In the genomic region with DNA sequence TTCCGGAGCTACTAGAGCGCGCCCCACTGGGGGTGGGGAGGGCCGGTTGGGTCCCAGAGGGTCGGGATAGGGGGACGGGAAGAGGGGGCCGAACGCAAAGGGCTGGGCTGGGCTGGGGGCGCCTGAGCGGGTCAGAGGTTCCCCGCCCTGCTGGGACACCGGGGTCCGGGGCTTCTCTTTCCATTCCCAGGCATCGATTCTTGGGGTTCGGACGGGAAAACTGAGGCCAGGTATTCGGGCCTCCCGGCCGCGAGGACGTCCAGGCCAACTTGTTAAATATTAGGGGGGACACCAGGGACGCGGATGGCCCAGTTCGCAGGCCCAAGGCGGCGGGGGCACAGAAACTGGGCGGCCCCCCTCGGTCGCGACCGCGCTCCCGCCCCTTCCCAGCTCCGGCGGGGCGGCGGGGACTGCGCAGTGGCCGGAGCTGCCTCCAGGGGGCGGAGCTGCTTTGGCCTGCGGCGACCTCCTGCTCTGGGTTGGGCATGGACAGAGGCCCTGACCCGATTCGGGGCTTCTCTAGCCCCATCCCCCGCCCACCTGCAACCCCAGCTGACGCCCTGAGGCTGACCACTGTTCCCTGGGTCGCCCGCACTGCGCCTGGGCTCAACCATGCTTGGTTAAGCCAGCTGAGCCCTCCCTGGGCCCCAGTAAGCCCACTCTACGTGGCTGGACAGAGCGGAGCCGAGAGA, we compare ENCODE assay signal across 8 cellular contexts. TPM values are rescaled to one million over a fixed set of nuclear protein-coding genes. Genes with fewer than 3 reads are reported as not detected.
DNase-seq lines count a peak whose midpoint lies in the region; ATAC-seq, FAIRE-seq and TF ChIP-seq lines count a peak whose summit lies in the region.

No MANE protein-coding gene starts in this region.

- POLR2A ChIA-PET in A549 (lab: Yijun Ruan, JAX), result interaction anchor here (0.6 to 1.4 kb wide), 4 partner anchors 9 to 33 kb away, joined by 3 to 5 read pairs (median 4); no protein-coding TSS in a partner anchor

- peak; percentile 45 to 83 for ATAC-seq in A549
- peak; percentile 34 for ATAC-seq in HG03342 (IDR thresholded peaks at IDR 0.05; ENCODE audit: unreplicated experiment)
- ATAC-seq in GM18870 (IDR thresholded peaks at IDR 0.05; ENCODE audit: unreplicated experiment), result no peak

- peak overlapping the region; percentile 78 for H3K4me2 ChIP-seq in A549

- DNase-seq in A549 (ENCODE audit: low read depth in 1 of 2, low spot score in 1 of 2), result peak in 1 of 2 experiments; percentile 72
- DNase-seq in ascending aorta (ENCODE audit: low spot score in 2 of 2), result peak in 1 of 2 donors; percentile 85
- DNase-seq in hepatic stellate cell (ENCODE audit: low spot score), result peak; percentile 84
- DNase-seq in retina, result peak; percentile 87

- TF ChIP-seq EP300 in A549 (IDR thresholded peaks at IDR 0.05), result no peak

- TF ChIP-seq CTCF in A549 (IDR thresholded peaks at IDR 0.05), result peak; percentile 43
- peak; percentile 91 for TF ChIP-seq CTCF in GM12875 (IDR thresholded peaks at IDR 0.05; ENCODE audit: borderline replicate concordance, insufficient read depth, low read depth, low read length)
- TF ChIP-seq CTCF in ascending aorta (IDR thresholded peaks at IDR 0.05), result peak; percentile 68 to 81 (median 80)

- CTCF ChIA-PET in A549 (lab: Yijun Ruan, JAX), result interaction anchor here (0.7 to 1.8 kb wide), 8 partner anchors 9 to 65 kb away, joined by 3 to 10 read pairs (median 4); partner anchors contain the start of gene ABHD17A

- intact Hi-C loops in ascending aorta (cut with DNase I), result loop anchor here (1.0 to 5.0 kb wide), 4 partner anchors 11 to 288 kb away; partner anchors contain the start of genes ABHD17A, ADAT3, AP3D1 and SCAMP4

- no peaks in the 10 kb centered on the region for H3K36me3 ChIP-seq in ascending aorta

- H3K9me3 ChIP-seq in A549 (no peaks in the 10 kb centered on the region), ascending aorta (no peaks in the 10 kb centered on the region)

- no peaks in the 10 kb centered on the region for H3K27me3 ChIP-seq in ascending aorta

- H3K4me3 ChIP-seq in A549, result peak overlapping the region; percentile 68
- peak overlapping the region; percentile 59 for H3K4me3 ChIP-seq in GM12875 (ENCODE audit: low read depth, low read length)
- H3K4me3 ChIP-seq in ascending aorta, result peak overlapping the region; percentile 59 to 80

- no peak for FAIRE-seq in A549 (lab: Jason Lieb, UNC)

- TF ChIP-seq RAD21 in A549 (conservative IDR thresholded peaks at IDR 0.05 in 1 of 2, IDR thresholded peaks at IDR 0.05 in 1 of 2), result no peak; a peak in 1 of 5 replicates

- TF ChIP-seq POLR2A in A549 (IDR thresholded peaks at IDR 0.05; ENCODE audit: low read length) (peak; percentile 11), Raji (IDR thresholded peaks at IDR 0.05; ENCODE audit: insufficient read depth, low read depth, low read length) (peak; percentile 28; the same call in 1 of the 2 replicates)

- WGBS in A549 (ENCODE audit: missing lambda C conversion rate), result 3% methylated on average over 6 of the region's 52 CpGs

- peak overlapping the region; percentile 99 to 100 for H3K27ac ChIP-seq in A549
- H3K27ac ChIP-seq in ascending aorta, result peak overlapping the region; percentile 77 to 84

- peaks cover 21% of the 10 kb centered on the region for H3K4me1 ChIP-seq in A549
- peaks cover 13% of the 10 kb centered on the region in 2 donors for H3K4me1 ChIP-seq in ascending aorta

TF ChIP-seq in A549, 52 proteins besides CTCF, POLR2A, EP300 and RAD21:
- TF ChIP-seq PHF8 (IDR thresholded peaks at IDR 0.05; ENCODE audit: borderline replicate concordance, low read depth) (peak; percentile 51; the same call in 1 of the 2 replicates), JUN (IDR thresholded peaks at IDR 0.05) (peak in 1 of 2 experiments; percentile 27; a peak in 3 of 5 replicates), MAZ (IDR thresholded peaks at IDR 0.05; ENCODE audit: borderline replicate concordance, low read depth, low read length) (no peak), HOXB5 (CRISPR knock-in tag; IDR thresholded peaks at IDR 0.05) (0 out of 2 replicates have a peak, but pooled peaks have one; percentile 17), MAFK (IDR thresholded peaks at IDR 0.05; ENCODE audit: partially characterized antibody) (no peak)

RNA-seq across cellular contexts. Expression of gene KLF16, which starts 1.2 kb away (rescaled TPM):
- 4.1 and 5.8 TPM in 2 replicates for polyA plus RNA-seq in A549 (2011; rRNA removed)
- polyA plus RNA-seq in A549 (2012; cell fraction: cytosol; rRNA removed), result 22.9 and 43.9 TPM in 2 replicates
- polyA plus RNA-seq in A549 (2012; cell fraction: nucleus; rRNA removed), result 36.5 and 74.1 TPM in 2 replicates
- polyA plus RNA-seq in A549 (2017; fragmentation: RNase III; extraction: RNeasy Plus Mini Kit Qiagen cat#74134 plus additional on column Dnase treatment), result 23.9 to 28.0 TPM (median 25.7 TPM) in 3 replicates
- 2.7 and 4.3 TPM in 2 replicates for polyA minus RNA-seq in A549 (2011; rRNA and poly(A)+ RNA removed)
- total RNA-seq in ascending aorta, result 15.2 TPM

RNA-seq across cellular contexts. Expression of gene REXO1, which starts 16.3 kb away (rescaled TPM):
- polyA plus RNA-seq in A549 (2011; rRNA removed), result 5.6 and 7.3 TPM in 2 replicates
- polyA plus RNA-seq in A549 (2012; cell fraction: cytosol; rRNA removed), result 25.2 and 29.8 TPM in 2 replicates
- polyA plus RNA-seq in A549 (2012; cell fraction: nucleus; rRNA removed), result 73.2 and 590 TPM in 2 replicates
- polyA plus RNA-seq in A549 (2017; fragmentation: RNase III; extraction: RNeasy Plus Mini Kit Qiagen cat#74134 plus additional on column Dnase treatment), result 13.8 to 15.6 TPM (median 14.5 TPM) in 3 replicates
- polyA minus RNA-seq in A549 (2011; rRNA and poly(A)+ RNA removed), result 5.5 and 18.1 TPM in 2 replicates
- 45.1 TPM for total RNA-seq in ascending aorta

RNA-seq across cellular contexts. Expression of gene ABHD17A, which starts 20.7 kb away (rescaled TPM):
- polyA plus RNA-seq in A549 (2011; rRNA removed), result 12.8 and 14.8 TPM in 2 replicates
- 38.5 and 63.7 TPM in 2 replicates for polyA plus RNA-seq in A549 (2012; cell fraction: cytosol; rRNA removed)
- 70.9 and 111 TPM in 2 replicates for polyA plus RNA-seq in A549 (2012; cell fraction: nucleus; rRNA removed)
- polyA plus RNA-seq in A549 (2017; fragmentation: RNase III; extraction: RNeasy Plus Mini Kit Qiagen cat#74134 plus additional on column Dnase treatment), result 20.9 to 23.1 TPM (median 21.7 TPM) in 3 replicates
- 4.3 and 5.5 TPM in 2 replicates for polyA minus RNA-seq in A549 (2011; rRNA and poly(A)+ RNA removed)
- total RNA-seq in ascending aorta, result 278 TPM

RNA-seq across cellular contexts. Expression of gene ADAT3, which starts 40.6 kb away (rescaled TPM):
- polyA plus RNA-seq in A549 (2011; rRNA removed) (0.65 and 0.66 TPM in 2 replicates), A549 (2017; fragmentation: RNase III; extraction: RNeasy Plus Mini Kit Qiagen cat#74134 plus additional on column Dnase treatment) (4.2 to 5.6 TPM (median 5.3 TPM) in 3 replicates)
- polyA plus RNA-seq in A549 (2012; cell fraction: cytosol; rRNA removed), result 4.3 and 7.9 TPM in 2 replicates
- 9.1 and 18.1 TPM in 2 replicates for polyA plus RNA-seq in A549 (2012; cell fraction: nucleus; rRNA removed)
- 0.58 and 1.3 TPM in 2 replicates for polyA minus RNA-seq in A549 (2011; rRNA and poly(A)+ RNA removed)
- total RNA-seq in ascending aorta, result 18.4 TPM

RNA-seq across cellular contexts. Expression of gene SCAMP4, which starts 40.6 kb away (rescaled TPM):
- 7.6 and 11.9 TPM in 2 replicates for polyA plus RNA-seq in A549 (2011; rRNA removed)
- polyA plus RNA-seq in A549 (2012; cell fraction: cytosol; rRNA removed), result 30.6 and 45.0 TPM in 2 replicates
- polyA plus RNA-seq in A549 (2012; cell fraction: nucleus; rRNA removed), result 52.5 and 89.2 TPM in 2 replicates
- polyA plus RNA-seq in A549 (2017; fragmentation: RNase III; extraction: RNeasy Plus Mini Kit Qiagen cat#74134 plus additional on column Dnase treatment), result 60.9 to 63.4 TPM (median 63.0 TPM) in 3 replicates
- polyA minus RNA-seq in A549 (2011; rRNA and poly(A)+ RNA removed), result 7.4 and 13.4 TPM in 2 replicates
- total RNA-seq in ascending aorta, result 322 TPM
